In the genomic region with DNA sequence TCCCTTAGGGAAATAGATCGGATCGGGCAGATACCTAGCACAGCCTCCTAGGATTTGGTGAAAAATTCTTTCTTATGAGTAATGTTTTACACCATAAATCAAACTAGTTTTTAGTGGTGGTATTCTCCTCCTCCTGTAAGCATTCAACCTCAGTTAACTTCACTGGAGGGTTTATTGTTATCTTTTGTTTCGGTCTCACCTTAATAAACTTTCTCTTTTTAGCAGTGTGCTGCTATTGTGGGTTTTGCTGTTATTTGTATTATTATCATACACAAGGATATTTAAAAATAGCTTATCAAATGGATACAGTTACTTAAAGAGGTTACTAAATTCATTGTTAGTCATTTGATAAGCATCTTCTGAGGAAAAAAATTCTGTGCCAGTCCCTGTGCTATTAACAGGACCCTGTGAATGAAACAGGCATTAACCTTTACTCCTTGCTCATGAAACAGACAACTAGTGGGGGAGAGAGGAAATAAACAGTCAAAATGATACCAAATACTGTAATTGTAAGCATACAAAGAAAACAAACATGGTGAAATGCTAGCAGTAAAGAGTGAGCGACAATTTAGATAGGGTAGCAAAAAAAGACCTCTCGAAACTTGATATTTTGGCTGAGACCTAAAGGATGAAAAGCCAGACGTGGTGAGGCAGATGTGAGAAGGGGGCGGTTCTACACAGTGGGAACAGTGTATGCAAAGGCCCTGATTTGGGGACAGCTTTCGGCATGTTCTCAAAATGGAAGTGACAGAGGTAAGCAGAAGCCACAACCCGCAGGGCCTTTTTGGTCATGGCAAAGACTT, we compare ENCODE assay signal across 13 cellular contexts.
A peak's percentile ranks its signal among the peaks of the same experiment; 100 is the strongest.
DNase-seq lines count a peak whose midpoint lies in the region; ATAC-seq, FAIRE-seq and TF ChIP-seq lines count a peak whose summit lies in the region.
"Had no signal": no experiment of that assay in that cellular context is flagged by ENCODE, and none has a peak within 500 bp of the region (broad histone marks: within the 10 kb centered on the region; RNA-seq: fewer than 3 reads in every experiment).

No MANE protein-coding gene starts in this region.

- H4K20me1 ChIP-seq in GM12878 (ENCODE audit: control insufficient read depth, insufficient read depth) = no peaks in the 10 kb centered on the region

- no peaks in the 10 kb centered on the region for H3K4me1 Mint-ChIP-seq in natural killer cell
- H3K4me1 Mint-ChIP-seq: activated CD4-positive, alpha-beta memory T cell treated with anti-CD3 and anti-CD28 coated beads, Interleukin-2, amount 10 ng/mL, durations not matched to agents 7 days and 5 days had no signal

- peaks cover 6 to 10% of the 10 kb centered on the region in 2 donors for H3K9me3 Mint-ChIP-seq in natural killer cell
- H3K9me3 Mint-ChIP-seq: activated CD4-positive, alpha-beta memory T cell treated with anti-CD3 and anti-CD28 coated beads, Interleukin-2, amount 10 ng/mL, durations not matched to agents 7 days and 5 days had no signal

- H3K4me1 ChIP-seq in GM12878 (ENCODE audit: control insufficient read depth, insufficient read depth, low read length) = peaks cover 8% of the 10 kb centered on the region
- H3K4me1 ChIP-seq: uterus had no signal

- FAIRE-seq in GM12878 (lab: Jason Lieb, UNC) = peak; percentile 80

- H3K4me3 Mint-ChIP-seq in natural killer cell = no peak overlapping the region
- H3K4me3 Mint-ChIP-seq: activated CD4-positive, alpha-beta memory T cell treated with anti-CD3 and anti-CD28 coated beads, Interleukin-2, amount 10 ng/mL, durations not matched to agents 7 days and 5 days had no signal

- SMC1A ChIA-PET in GM12878 (lab: Charles Lee; ENCODE audit: uncharacterized antibody, unreplicated experiment) = interaction anchor here (0.9 to 1.9 kb wide), 4 partner anchors 13 to 84 kb away, joined by 3 to 5 read pairs (median 4); no protein-coding TSS in a partner anchor

- no peak overlapping the region for H2AFZ ChIP-seq in GM12878 (ENCODE audit: control insufficient read depth, low read depth, low read length)

- no peak for TF ChIP-seq RAD21 in GM12878 (IDR thresholded peaks at IDR 0.05; ENCODE audit: insufficient read depth, low read depth, low read length)

- TF ChIP-seq CTCF in GM12878 (IDR thresholded peaks at IDR 0.05 in 2 of 3, conservative IDR thresholded peaks at IDR 0.05 in 1 of 3; ENCODE audit: control insufficient read depth in 2 of 3, extremely low read depth in 1 of 3, insufficient read depth in 1 of 3, low read depth in 3 of 3, low read length in 3 of 3) (no peak), natural killer cell (IDR thresholded peaks at IDR 0.05) (no peak)

- no peaks in the 10 kb centered on the region for H3K36me3 Mint-ChIP-seq in natural killer cell

- no peak overlapping the region for H3K27ac ChIP-seq in GM12878 (ENCODE audit: control insufficient read depth, insufficient read depth)
- H3K27ac ChIP-seq: uterus had no signal

- TF ChIP-seq EP300 in GM12878 (IDR thresholded peaks at IDR 0.05; ENCODE audit: borderline replicate concordance in 1 of 2, control insufficient read depth in 1 of 2, low read depth in 2 of 2, low read length in 2 of 2) = peak; percentile 50 to 61; a peak in 2 of 4 replicates

- no peaks in the 10 kb centered on the region for H3K27me3 Mint-ChIP-seq in natural killer cell (ENCODE audit: low read depth in 2 of 2)
- H3K27me3 Mint-ChIP-seq: activated CD4-positive, alpha-beta memory T cell treated with anti-CD3 and anti-CD28 coated beads, Interleukin-2, amount 10 ng/mL, durations not matched to agents 7 days and 5 days had no signal

- WGBS in GM12878 (ENCODE audit: insufficient coverage, insufficient replicate concordance, low lambda C conversion rate, missing lambda C conversion rate) = under 1% methylated on average over 9 of the region's 9 CpGs

- peak overlapping the region; percentile 28 for H3K4me2 ChIP-seq in GM12878 (ENCODE audit: control insufficient read depth, insufficient read depth)

- H3K4me3 ChIP-seq in GM12878 = no peak overlapping the region; the same call in 1 of the 2 replicates
- H3K4me3 ChIP-seq: uterus had no signal

- no peak for TF ChIP-seq POLR2A in GM12878 (IDR thresholded peaks at IDR 0.05; ENCODE audit: low read depth, low read length)

- CTCF ChIA-PET in GM12878 (lab: Yijun Ruan, JAX) = interaction anchor here (0.6 to 1.0 kb wide), 2 partner anchors 8 to 93 kb away, joined by 3 to 4 read pairs; no protein-coding TSS in a partner anchor

- BruUV-seq in GM12878 (replicated peaks; lab: Mats Ljungman, UMichigan) = no TSS peak

- ATAC-seq in GM18870 (IDR thresholded peaks at IDR 0.05; ENCODE audit: unreplicated experiment) (peak; percentile 95), GM21529 (IDR thresholded peaks at IDR 0.05; ENCODE audit: unreplicated experiment) (peak; percentile 97), HG03066 (IDR thresholded peaks at IDR 0.05; ENCODE audit: low read depth, unreplicated experiment) (peak; percentile 87), GM12878 (peak; percentile 96), natural killer cell (no peak)
- ATAC-seq: sciatic nerve had no signal

- H3K27me3 ChIP-seq in GM12878 (replicated peaks in 1 of 2; ENCODE audit: control insufficient read depth in 2 of 2, insufficient read depth in 2 of 2, low read length in 1 of 2) = 0 out of 4 replicates have a peak, but pooled peaks cover 0 to 2% of the 10 kb centered on the region in 2 experiments
- H3K27me3 ChIP-seq: uterus had no signal

- in situ Hi-C loops in GM12878 (cut with MboI) = no loop called here

- POLR2A ChIA-PET in GM12878 (lab: Charles Lee) = no interaction called here

- no peak overlapping the region for H3K9ac ChIP-seq in GM12878 (ENCODE audit: control insufficient read depth, insufficient read depth, low read length)

- no peaks in the 10 kb centered on the region for H3K36me3 ChIP-seq in GM12878 (ENCODE audit: control insufficient read depth in 2 of 2, insufficient read depth in 2 of 2, low read length in 1 of 2)
- H3K36me3 ChIP-seq: uterus had no signal

- H3K27ac Mint-ChIP-seq in natural killer cell = no peak overlapping the region
- H3K27ac Mint-ChIP-seq: activated CD4-positive, alpha-beta memory T cell treated with anti-CD3 and anti-CD28 coated beads, Interleukin-2, amount 10 ng/mL, durations not matched to agents 7 days and 5 days had no signal

- H3K79me2 ChIP-seq in GM12878 (ENCODE audit: control insufficient read depth, insufficient read depth, low read length) = no peaks in the 10 kb centered on the region

- intact Hi-C loops in GM12878 (cut with micrococcal nuclease; ENCODE audit: unreplicated experiment) (loop anchor here (1.0 to 2.0 kb wide), 3 partner anchors 44 to 711 kb away; no protein-coding TSS in a partner anchor), natural killer cell (cut with micrococcal nuclease) (no loop called here)

- RAD21 ChIA-PET in GM12878 (lab: Charles Lee; ENCODE audit: unreplicated experiment) = interaction anchor here (0.6 to 1.1 kb wide), 4 partner anchors 19 to 345 kb away, joined by 3 read pairs; no protein-coding TSS in a partner anchor

- H3K9me3 ChIP-seq in GM12878 (replicated peaks; ENCODE audit: control insufficient read depth, insufficient read depth, low read length) = no peaks in the 10 kb centered on the region; the same call in 2 of the 3 replicates
- H3K9me3 ChIP-seq: uterus had no signal

- peak; percentile 63 for DNase-seq in GM12878 (ENCODE audit: low read depth, low spot score)
- DNase-seq in COLO668 (lab: John Stamatoyannopoulos, UW; ENCODE audit: unreplicated experiment) = no peak
- DNase-seq in C1 segment of cervical spinal cord (lab: John Stamatoyannopoulos, UW) = no peak
- DNase-seq in HuH-7 (ENCODE audit: low spot score) = no peak
- DNase-seq in natural killer cell = no peak
- DNase-seq: activated CD4-positive, alpha-beta memory T cell treated with anti-CD3 and anti-CD28 coated beads, Interleukin-2, amount 10 ng/mL, durations not matched to agents 7 days and 5 days; effector CD8-positive, alpha-beta T cell; NK-92 treated with Interleukin-12 subunit alpha and Interleukin-12 subunit beta, amount 100 ng/mL, for 24 hours; uterus had no signal

TF ChIP-seq in GM12878, 131 proteins besides CTCF, POLR2A, EP300 and RAD21 (continues in another document):
- TF ChIP-seq, protein P1, sequence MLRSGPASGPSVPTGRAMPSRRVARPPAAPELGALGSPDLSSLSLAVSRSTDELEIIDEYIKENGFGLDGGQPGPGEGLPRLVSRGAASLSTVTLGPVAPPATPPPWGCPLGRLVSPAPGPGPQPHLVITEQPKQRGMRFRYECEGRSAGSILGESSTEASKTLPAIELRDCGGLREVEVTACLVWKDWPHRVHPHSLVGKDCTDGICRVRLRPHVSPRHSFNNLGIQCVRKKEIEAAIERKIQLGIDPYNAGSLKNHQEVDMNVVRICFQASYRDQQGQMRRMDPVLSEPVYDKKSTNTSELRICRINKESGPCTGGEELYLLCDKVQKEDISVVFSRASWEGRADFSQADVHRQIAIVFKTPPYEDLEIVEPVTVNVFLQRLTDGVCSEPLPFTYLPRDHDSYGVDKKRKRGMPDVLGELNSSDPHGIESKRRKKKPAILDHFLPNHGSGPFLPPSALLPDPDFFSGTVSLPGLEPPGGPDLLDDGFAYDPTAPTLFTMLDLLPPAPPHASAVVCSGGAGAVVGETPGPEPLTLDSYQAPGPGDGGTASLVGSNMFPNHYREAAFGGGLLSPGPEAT (IDR thresholded peaks at IDR 0.05; ENCODE audit: low read depth) = peak; percentile 46; the same call in 1 of the 2 replicates
- TF ChIP-seq NFYA (IDR thresholded peaks at IDR 0.05; ENCODE audit: borderline replicate concordance, low read depth, low read length) = no peak
- 0 out of 2 replicates have a peak, but pooled peaks have one; percentile 10 for TF ChIP-seq CREM (IDR thresholded peaks at IDR 0.05; ENCODE audit: low read depth)
- peak; percentile 74 for TF ChIP-seq MTA2 (IDR thresholded peaks at IDR 0.05; ENCODE audit: low read depth)

Comparison
In these comparisons a context has a peak if more than half of its experiments do, and no peak if none do; other contexts are left out.
1. ATAC-seq: peak in GM18870 (single experiment), GM21529 (single experiment), HG03066 (single experiment) and GM12878 (single experiment); none in natural killer cell (0 of 3).